In genomic region chr3:30688776-30689175, GRCh38 we compare ENCODE assay signal across 9 cellular contexts.
DNase-seq lines count a peak whose midpoint lies in the region; ATAC-seq lines count a peak whose summit lies in the region.
"Had no signal": no experiment of that assay in that cellular context is flagged by ENCODE, and none has a peak within 500 bp of the region (broad histone marks: within the 10 kb centered on the region; RNA-seq: fewer than 3 reads in every experiment).

No MANE protein-coding gene starts in this region.

- intact Hi-C loops in activated T-helper 2 cell treated with anti-CD3 and anti-CD28 coated beads, Interferon-gamma antibody, Interleukin-2, Interleukin-4, amounts not matched to agents 10 μg/mL and 5 μg/mL and 100 μg/mL, durations not matched to agents 14 hours and 24 hours and 36 hours (cut with micrococcal nuclease), result no loop called here

- H3K27me3 Mint-ChIP-seq in activated T-helper 2 cell treated with anti-CD3 and anti-CD28 coated beads, Interferon-gamma antibody, Interleukin-2, Interleukin-4, amounts not matched to agents 10 μg/mL and 5 μg/mL and 100 μg/mL, durations not matched to agents 14 hours and 24 hours and 36 hours (ENCODE audit: low read depth), result no peaks in the 10 kb centered on the region
- peaks cover 0 to 1% (median 0%) of the 10 kb centered on the region in 3 donors for H3K27me3 Mint-ChIP-seq in immature natural killer cell (ENCODE audit: low read depth in 3 of 3)

- peak overlapping the region in 19 of 21 experiments; percentile 18 to 80 (median 63) for H3K27ac ChIP-seq in skin epidermis
- H3K27ac ChIP-seq: HL-60 had no signal

- H3K27ac Mint-ChIP-seq in activated T-helper 2 cell treated with anti-CD3 and anti-CD28 coated beads, Interferon-gamma antibody, Interleukin-2, Interleukin-4, amounts not matched to agents 10 μg/mL and 5 μg/mL and 100 μg/mL, durations not matched to agents 14 hours and 24 hours and 36 hours, result peak overlapping the region; percentile 82
- peak overlapping the region; percentile 53 to 90 (median 88) for H3K27ac Mint-ChIP-seq in immature natural killer cell

- H3K4me1 Mint-ChIP-seq in activated T-helper 2 cell treated with anti-CD3 and anti-CD28 coated beads, Interferon-gamma antibody, Interleukin-2, Interleukin-4, amounts not matched to agents 10 μg/mL and 5 μg/mL and 100 μg/mL, durations not matched to agents 14 hours and 24 hours and 36 hours (ENCODE audit: low read depth), result peaks cover 59% of the 10 kb centered on the region
- peaks cover 72 to 89% of the 10 kb centered on the region in 2 donors for H3K4me1 Mint-ChIP-seq in immature natural killer cell

- H3K4me3 ChIP-seq in skin epidermis, result no peak overlapping the region

- peak; percentile 3 for DNase-seq in H4 (ENCODE audit: low spot score)
- DNase-seq in activated T-helper 2 cell treated with anti-CD3 and anti-CD28 coated beads, Interferon-gamma antibody, Interleukin-2, Interleukin-4, amounts not matched to agents 10 μg/mL and 5 μg/mL and 100 μg/mL, durations not matched to agents 14 hours and 24 hours and 36 hours (ENCODE audit: low spot score), result no peak
- DNase-seq in immature natural killer cell, result no peak
- DNase-seq in GM19240 (ENCODE audit: insufficient read length, low spot score), result no peak
- DNase-seq in NCI-H1436 treated with DMSO at 0.1 percent for 48 hours (lab: John Stamatoyannopoulos, UW), result no peak
- no peak for DNase-seq in activated CD4-positive, alpha-beta T cell treated with anti-CD3 and anti-CD28 coated beads, Interleukin-2, amount 50 U/mL, for 1 hour

- ATAC-seq in GM18909 (IDR thresholded peaks at IDR 0.05; ENCODE audit: poor library complexity, unreplicated experiment), result no peak

- peaks cover 86% of the 10 kb centered on the region for H3K36me3 Mint-ChIP-seq in activated T-helper 2 cell treated with anti-CD3 and anti-CD28 coated beads, Interferon-gamma antibody, Interleukin-2, Interleukin-4, amounts not matched to agents 10 μg/mL and 5 μg/mL and 100 μg/mL, durations not matched to agents 14 hours and 24 hours and 36 hours (ENCODE audit: low read depth)
- H3K36me3 Mint-ChIP-seq in immature natural killer cell, result peaks cover 0 to 48% (median 20%) of the 10 kb centered on the region in 3 donors

- no peaks in the 10 kb centered on the region for H3K9me3 Mint-ChIP-seq in activated T-helper 2 cell treated with anti-CD3 and anti-CD28 coated beads, Interferon-gamma antibody, Interleukin-2, Interleukin-4, amounts not matched to agents 10 μg/mL and 5 μg/mL and 100 μg/mL, durations not matched to agents 14 hours and 24 hours and 36 hours
- H3K9me3 Mint-ChIP-seq in immature natural killer cell, result no peaks in the 10 kb centered on the region

- no peak overlapping the region for H3K4me3 Mint-ChIP-seq in activated T-helper 2 cell treated with anti-CD3 and anti-CD28 coated beads, Interferon-gamma antibody, Interleukin-2, Interleukin-4, amounts not matched to agents 10 μg/mL and 5 μg/mL and 100 μg/mL, durations not matched to agents 14 hours and 24 hours and 36 hours (ENCODE audit: low read depth)
- H3K4me3 Mint-ChIP-seq in immature natural killer cell, result no peak overlapping the region
